25 cellular contexts compared by ENCODE assay signal in genomic region chr7:81783818-81784217, GRCh38. TPM values are rescaled to one million over a fixed set of nuclear protein-coding genes. Genes with fewer than 3 reads are reported as not detected.
"Had no signal": no experiment of that assay in that cellular context is flagged by ENCODE, and none has a peak within 500 bp of the region (broad histone marks: within the 10 kb centered on the region; RNA-seq: fewer than 3 reads in every experiment).

No MANE protein-coding gene starts in this region.

- H3K36me3 ChIP-seq: breast epithelium, esophagus muscularis mucosa, left lung, lower lobe of right lung, neural progenitor cell, right atrium auricular region, stomach, thyroid gland, upper lobe of right lung had no signal

- DNase-seq: activated CD4-positive, alpha-beta memory T cell treated with anti-CD3 and anti-CD28 coated beads, Interleukin-2, amount 10 ng/mL, durations not matched to agents 7 days and 5 days; activated CD4-positive, alpha-beta T cell treated with anti-CD3 and anti-CD28 coated beads for 1 hour; activated CD4-positive, alpha-beta T cell treated with anti-CD3 and anti-CD28 coated beads, Interleukin-2, amount 10 ng/mL, durations not matched to agents 7 days and 5 days; activated CD8-positive, alpha-beta memory T cell treated with anti-CD3 and anti-CD28 coated beads, Interleukin-2, amount 50 U/mL, for 48 hours; activated naive CD8-positive, alpha-beta T cell treated with anti-CD3 and anti-CD28 coated beads, Interleukin-2, amount 50 U/mL, for 24 hours; activated T-cell treated with anti-CD3 and anti-CD28 coated beads, Interleukin-2, amount 50 U/mL, for 24 hours; amygdala; endodermal cell; foreskin melanocyte; left lung; lower lobe of right lung; mesenchymal stem cell; naive thymus-derived CD8-positive, alpha-beta T cell; occipital lobe; stimulated activated CD4-positive, alpha-beta T cell treated with anti-CD3 and anti-CD28 coated beads, Interleukin-1b, Interleukin-23, amount 100 ng/mL, for 48 hours; stimulated activated naive B cell treated with anti-CD40 and anti-IgM and Interleukin-4, amounts not matched to agents 10 μg/mL and 1 μg/mL and 100 μg/mL, for 72 hours; stomach; thyroid gland; upper lobe of right lung had no signal

- H3K4me3 ChIP-seq: breast epithelium, esophagus muscularis mucosa, left lung, lower lobe of right lung, neural progenitor cell, right atrium auricular region, smooth muscle cell, stomach, thyroid gland, upper lobe of right lung had no signal

- H3K4me2 ChIP-seq: neural progenitor cell, smooth muscle cell had no signal

- H3K9ac ChIP-seq: neural progenitor cell had no signal

- H3K9me3 ChIP-seq: breast epithelium, esophagus muscularis mucosa, left lung, lower lobe of right lung, right atrium auricular region, stomach, thyroid gland, upper lobe of right lung had no signal

- H3K27ac ChIP-seq: breast epithelium, esophagus muscularis mucosa, left lung, lower lobe of right lung, neural progenitor cell, right atrium auricular region, stomach, thyroid gland, upper lobe of right lung had no signal

- ATAC-seq: activated naive CD8-positive, alpha-beta T cell treated with anti-CD3 and anti-CD28 coated beads, Interleukin-2, amount 50 U/mL, for 24 hours; left lung; lower lobe of right lung; naive thymus-derived CD8-positive, alpha-beta T cell; stimulated activated naive B cell treated with anti-CD40 and anti-IgM and Interleukin-4, amounts not matched to agents 10 μg/mL and 1 μg/mL and 100 μg/mL, for 72 hours; upper lobe of right lung; WTC11 had no signal

- H2AFZ ChIP-seq: neural progenitor cell had no signal

- H3K27me3 ChIP-seq: breast epithelium, esophagus muscularis mucosa, left lung, neural progenitor cell, right atrium auricular region, stomach, thyroid gland, upper lobe of right lung had no signal

- H3K4me1 ChIP-seq: breast epithelium, neural progenitor cell, right atrium auricular region, thyroid gland, upper lobe of right lung had no signal

RNA-seq across cellular contexts. Expression of gene HGF, which starts 14.0 kb away (rescaled TPM):
- total RNA-seq: activated CD4-positive, alpha-beta memory T cell treated with anti-CD3 and anti-CD28 coated beads, Interleukin-2, amount 10 ng/mL, durations not matched to agents 7 days and 5 days; activated CD4-positive, alpha-beta T cell treated with anti-CD3 and anti-CD28 coated beads, Interleukin-2, amount 10 ng/mL, durations not matched to agents 7 days and 5 days had no signal
- polyA plus RNA-seq: naive thymus-derived CD8-positive, alpha-beta T cell had no signal
